In genomic region chr19:43983544-43983911, GRCh38 we compare ENCODE assay signal across 8 cellular contexts. TPM values are rescaled to one million over a fixed set of nuclear protein-coding genes. Genes with fewer than 3 reads are reported as not detected.
DNase-seq lines count a peak whose midpoint lies in the region; ATAC-seq and TF ChIP-seq lines count a peak whose summit lies in the region.

No MANE protein-coding gene starts in this region.

- H3K4me1 ChIP-seq in gastroesophageal sphincter (peaks cover 0 to 17% (median 0%) of the 10 kb centered on the region in 3 donors), stomach smooth muscle (ENCODE audit: control insufficient read depth, insufficient read depth, low read length) (no peaks in the 10 kb centered on the region)

- H3K9ac ChIP-seq in stomach smooth muscle (ENCODE audit: low read length in 2 of 2): no peak overlapping the region

- peak overlapping the region; percentile 56 for H3K4me3 Mint-ChIP-seq in activated CD4-positive, alpha-beta T cell treated with anti-CD3 and anti-CD28 coated beads, Interleukin-2, amount 10 ng/mL, durations not matched to agents 7 days and 5 days

- H3K9me3 ChIP-seq in gastroesophageal sphincter (peaks cover 0 to 40% (median 5%) of the 10 kb centered on the region in 3 donors), stomach smooth muscle (ENCODE audit: control insufficient read depth in 2 of 2, low read length in 2 of 2) (peaks cover 10 to 15% of the 10 kb centered on the region in 2 donors)

- no peak for DNase-seq in activated CD4-positive, alpha-beta T cell treated with anti-CD3 and anti-CD28 coated beads, Interleukin-2, amount 10 ng/mL, durations not matched to agents 7 days and 5 days
- no peak for DNase-seq in activated CD4-positive, alpha-beta T cell treated with anti-CD3 and anti-CD28 coated beads for 1 hour
- DNase-seq in RWPE1 (ENCODE audit: low spot score) (no peak), UCSD-AML1 (lab: John Stamatoyannopoulos, UW; ENCODE audit: unreplicated experiment) (no peak), KBM-7 (no peak)
- no peak for DNase-seq in activated CD8-positive, alpha-beta memory T cell treated with anti-CD3 and anti-CD28 coated beads, Interleukin-2, amount 50 U/mL, for 48 hours

- H3K36me3 Mint-ChIP-seq in activated CD4-positive, alpha-beta T cell treated with anti-CD3 and anti-CD28 coated beads, Interleukin-2, amount 10 ng/mL, durations not matched to agents 7 days and 5 days (ENCODE audit: low read depth): peaks cover 20% of the 10 kb centered on the region

- no peak for TF ChIP-seq CTCF in RWPE1 (conservative IDR thresholded peaks at IDR 0.05; ENCODE audit: low read depth)
- TF ChIP-seq CTCF in gastroesophageal sphincter (IDR thresholded peaks at IDR 0.05): no peak

- peak overlapping the region in 1 of 2 donors; percentile 73 for H3K4me3 ChIP-seq in gastroesophageal sphincter
- H3K4me3 ChIP-seq in stomach smooth muscle (ENCODE audit: low read length in 2 of 2): peak overlapping the region; percentile 82 to 95

- in situ Hi-C loops in KBM-7 (cut with MboI; ENCODE audit: low pct_unique_long_range_greater_than_20kb, low sequenced_read_pairs): no loop called here

- H3K27me3 ChIP-seq in gastroesophageal sphincter (no peaks in the 10 kb centered on the region), stomach smooth muscle (ENCODE audit: control insufficient read depth in 1 of 2, insufficient read depth in 2 of 2, low read length in 2 of 2) (no peaks in the 10 kb centered on the region)

- H3K27ac Mint-ChIP-seq in activated CD4-positive, alpha-beta T cell treated with anti-CD3 and anti-CD28 coated beads, Interleukin-2, amount 10 ng/mL, durations not matched to agents 7 days and 5 days: peak overlapping the region; percentile 62

- CTCF ChIA-PET in activated CD4-positive, alpha-beta T cell treated with anti-CD3 and anti-CD28 coated beads, Interleukin-2, amount 10 ng/mL, durations not matched to agents 7 days and 5 days (lab: Charles Lee): no interaction called here
- CTCF ChIA-PET in RWPE1 (lab: Yijun Ruan, JAX): interaction anchor here (0.6 kb wide), 1 partner anchor 19 kb away, joined by 3 read pairs; the partner anchor contains the start of gene ZNF230

- TF ChIP-seq EP300 in gastroesophageal sphincter (IDR thresholded peaks at IDR 0.05): no peak

- WGBS in gastroesophageal sphincter (ENCODE audit: low coverage in 1 of 2), 2 donors: 57 to 94% methylated on average over 2 of the region's 2 CpGs

- H3K27ac ChIP-seq in RWPE1 (peak overlapping the region; percentile 66), gastroesophageal sphincter (peak overlapping the region in 3 of 4 donors; percentile 78 to 87 (median 86)), stomach smooth muscle (ENCODE audit: low read length) (no peak overlapping the region)

- peaks cover 15% of the 10 kb centered on the region for H3K4me1 Mint-ChIP-seq in activated CD4-positive, alpha-beta T cell treated with anti-CD3 and anti-CD28 coated beads, Interleukin-2, amount 10 ng/mL, durations not matched to agents 7 days and 5 days

- H3K27me3 Mint-ChIP-seq in activated CD4-positive, alpha-beta T cell treated with anti-CD3 and anti-CD28 coated beads, Interleukin-2, amount 10 ng/mL, durations not matched to agents 7 days and 5 days: no peaks in the 10 kb centered on the region

- peaks cover 18% of the 10 kb centered on the region for H3K9me3 Mint-ChIP-seq in activated CD4-positive, alpha-beta T cell treated with anti-CD3 and anti-CD28 coated beads, Interleukin-2, amount 10 ng/mL, durations not matched to agents 7 days and 5 days

- peaks cover 0 to 8% of the 10 kb centered on the region in 2 donors for H3K36me3 ChIP-seq in gastroesophageal sphincter
- H3K36me3 ChIP-seq in stomach smooth muscle (ENCODE audit: control insufficient read depth in 2 of 2, insufficient read depth in 2 of 2, low read length in 2 of 2): peaks cover 2 to 4% of the 10 kb centered on the region in 2 donors

- POLR2A ChIA-PET in activated CD4-positive, alpha-beta T cell treated with anti-CD3 and anti-CD28 coated beads, Interleukin-2, amount 10 ng/mL, durations not matched to agents 7 days and 5 days (lab: Charles Lee): no interaction called here
- POLR2A ChIA-PET in RWPE1 (lab: Yijun Ruan, JAX; ENCODE audit: low non-redundant PET): no interaction called here

- no peak for ATAC-seq in gastroesophageal sphincter

- TF ChIP-seq POLR2A in gastroesophageal sphincter (IDR thresholded peaks at IDR 0.05): no peak

RNA-seq across cellular contexts. Expression of gene ZNF155, which starts 0.5 kb away (rescaled TPM):
- total RNA-seq in activated CD4-positive, alpha-beta T cell treated with anti-CD3 and anti-CD28 coated beads, Interleukin-2, amount 10 ng/mL, durations not matched to agents 7 days and 5 days: 1 to 10 TPM; 6.3 to 6.6 TPM
- 1 to 10 TPM; 6.2 to 6.9 (median 6.4) TPM for total RNA-seq in gastroesophageal sphincter

RNA-seq across cellular contexts. Expression of gene ZNF230, which starts 19.2 kb away (rescaled TPM):
- total RNA-seq in activated CD4-positive, alpha-beta T cell treated with anti-CD3 and anti-CD28 coated beads, Interleukin-2, amount 10 ng/mL, durations not matched to agents 7 days and 5 days: 1 to 10 TPM; 4.5 to 5.5 TPM
- total RNA-seq in gastroesophageal sphincter: 1 to 10 TPM; 2.8 to 6.1 (median 3.7) TPM

RNA-seq across cellular contexts. Expression of gene ZNF221, which starts 32.5 kb away (rescaled TPM):
- total RNA-seq in activated CD4-positive, alpha-beta T cell treated with anti-CD3 and anti-CD28 coated beads, Interleukin-2, amount 10 ng/mL, durations not matched to agents 7 days and 5 days: 1 to 10 TPM in 1 of 2 experiments, under 1 TPM in 1; 0.99 to 1.0 TPM
- 10 to 100 TPM in 1 of 4 donors, 1 to 10 TPM in 3; 4.2 to 14.3 (median 6.2) TPM for total RNA-seq in gastroesophageal sphincter

RNA-seq across cellular contexts. Expression of gene ZNF222, which starts 41.7 kb away (rescaled TPM):
- 1 to 10 TPM; 2.8 to 3.7 TPM for total RNA-seq in activated CD4-positive, alpha-beta T cell treated with anti-CD3 and anti-CD28 coated beads, Interleukin-2, amount 10 ng/mL, durations not matched to agents 7 days and 5 days
- 1 to 10 TPM; 2.0 to 4.9 (median 2.5) TPM for total RNA-seq in gastroesophageal sphincter

RNA-seq across cellular contexts. Expression of gene ZNF45, which starts 48.4 kb away (rescaled TPM):
- total RNA-seq in activated CD4-positive, alpha-beta T cell treated with anti-CD3 and anti-CD28 coated beads, Interleukin-2, amount 10 ng/mL, durations not matched to agents 7 days and 5 days: 10 to 100 TPM; 17.0 to 17.1 TPM
- 10 to 100 TPM in 3 of 4 donors, 1 to 10 TPM in 1; 9.7 to 16.7 (median 12.0) TPM for total RNA-seq in gastroesophageal sphincter
